In genomic region chr2:674319-674985, GRCh38 we compare ENCODE assay signal across 12 cellular contexts. TPM values are rescaled to one million over a fixed set of nuclear protein-coding genes. Genes with fewer than 3 reads are reported as not detected.
DNase-seq lines count a peak whose midpoint lies in the region; ATAC-seq and TF ChIP-seq lines count a peak whose summit lies in the region.
"Had no signal": no experiment of that assay in that cellular context is flagged by ENCODE, and none has a peak within 500 bp of the region (broad histone marks: within the 10 kb centered on the region; RNA-seq: fewer than 3 reads in every experiment).

No MANE protein-coding gene starts in this region.

- peaks cover 42% of the 10 kb centered on the region for H3K4me1 Mint-ChIP-seq in activated T-helper 1 cell treated with anti-CD3 and anti-CD28 coated beads, Interleukin-12 subunit alpha, Interleukin-12 subunit beta, Interleukin-2, Interleukin-4 antibody, amounts not matched to agents 30 ng/mL and 10 ng/mL and 1 ng/mL, durations not matched to agents 14 hours and 24 hours and 36 hours (ENCODE audit: low read depth)
- peaks cover 14% of the 10 kb centered on the region for H3K4me1 Mint-ChIP-seq in progenitor cell of endocrine pancreas (ENCODE audit: low read depth)
- H3K4me1 Mint-ChIP-seq in effector memory CD8-positive, alpha-beta T cell (ENCODE audit: low read depth in 2 of 2): peaks cover 33 to 39% of the 10 kb centered on the region in 2 donors

- H3K4me1 ChIP-seq in BLaER1 treated with 17β-estradiol and CSF1 and Interleukin-3, amounts not matched to agents 10 nM and 100 nM: peaks cover 67 to 78% (median 76%) of the 10 kb centered on the region in 10 experiments

- H3K9me3 Mint-ChIP-seq in activated T-helper 1 cell treated with anti-CD3 and anti-CD28 coated beads, Interleukin-12 subunit alpha, Interleukin-12 subunit beta, Interleukin-2, Interleukin-4 antibody, amounts not matched to agents 30 ng/mL and 10 ng/mL and 1 ng/mL, durations not matched to agents 14 hours and 24 hours and 36 hours: no peaks in the 10 kb centered on the region
- H3K9me3 Mint-ChIP-seq in progenitor cell of endocrine pancreas (ENCODE audit: low read depth): no peaks in the 10 kb centered on the region
- H3K9me3 Mint-ChIP-seq in effector memory CD8-positive, alpha-beta T cell: no peaks in the 10 kb centered on the region

- peak overlapping the region; percentile 23 to 100 (median 78); a peak in 20 of 22 replicates for H3K9ac ChIP-seq in BLaER1 treated with 17β-estradiol and CSF1 and Interleukin-3, amounts not matched to agents 10 nM and 100 nM

- peaks cover 13% of the 10 kb centered on the region for H3K36me3 Mint-ChIP-seq in activated T-helper 1 cell treated with anti-CD3 and anti-CD28 coated beads, Interleukin-12 subunit alpha, Interleukin-12 subunit beta, Interleukin-2, Interleukin-4 antibody, amounts not matched to agents 30 ng/mL and 10 ng/mL and 1 ng/mL, durations not matched to agents 14 hours and 24 hours and 36 hours (ENCODE audit: low read depth)
- peaks cover 9% of the 10 kb centered on the region for H3K36me3 Mint-ChIP-seq in progenitor cell of endocrine pancreas (ENCODE audit: insufficient read depth)
- H3K36me3 Mint-ChIP-seq in effector memory CD8-positive, alpha-beta T cell (ENCODE audit: insufficient read depth): peaks cover 45% of the 10 kb centered on the region

- peak overlapping the region; percentile 8 for H3K4me3 Mint-ChIP-seq in activated T-helper 1 cell treated with anti-CD3 and anti-CD28 coated beads, Interleukin-12 subunit alpha, Interleukin-12 subunit beta, Interleukin-2, Interleukin-4 antibody, amounts not matched to agents 30 ng/mL and 10 ng/mL and 1 ng/mL, durations not matched to agents 14 hours and 24 hours and 36 hours
- no peak overlapping the region for H3K4me3 Mint-ChIP-seq in progenitor cell of endocrine pancreas (ENCODE audit: low read depth)
- H3K4me3 Mint-ChIP-seq in effector memory CD8-positive, alpha-beta T cell: peak overlapping the region in 1 of 2 donors; percentile 93

- H3K4me2 ChIP-seq in BLaER1 treated with 17β-estradiol and CSF1 and Interleukin-3, amounts not matched to agents 10 nM and 100 nM: peak overlapping the region; percentile 92 to 100 (median 94)

- DNase-seq in GM12864 (ENCODE audit: low read depth) (no peak), iris pigment epithelial cell (ENCODE audit: low read depth) (peak; percentile 27), DMS79 (lab: John Stamatoyannopoulos, UW) (no peak), progenitor cell of endocrine pancreas (ENCODE audit: low spot score, unreplicated experiment) (no peak), cerebellar cortex (ENCODE audit: low spot score) (no peak)
- no peak for DNase-seq in activated T-helper 1 cell treated with anti-CD3 and anti-CD28 coated beads, Interleukin-12 subunit alpha, Interleukin-12 subunit beta, Interleukin-2, Interleukin-4 antibody, amounts not matched to agents 30 ng/mL and 10 ng/mL and 1 ng/mL, durations not matched to agents 14 hours and 24 hours and 36 hours (ENCODE audit: low spot score)
- no peak for DNase-seq in effector memory CD8-positive, alpha-beta T cell
- DNase-seq: kidney, MG63, NCI-H2227 treated with DMSO at 0.1 percent for 48 hours had no signal

- peak overlapping the region in 8 of 10 experiments; percentile 60 to 74 (median 66); a peak in 15 of 20 replicates for H3K4me3 ChIP-seq in BLaER1 treated with 17β-estradiol and CSF1 and Interleukin-3, amounts not matched to agents 10 nM and 100 nM
- H3K4me3 ChIP-seq in GM12864 (ENCODE audit: low read depth, low read length): peak overlapping the region; percentile 82
- H3K4me3 ChIP-seq: MG63, thoracic aorta had no signal

- H3K27ac Mint-ChIP-seq in activated T-helper 1 cell treated with anti-CD3 and anti-CD28 coated beads, Interleukin-12 subunit alpha, Interleukin-12 subunit beta, Interleukin-2, Interleukin-4 antibody, amounts not matched to agents 30 ng/mL and 10 ng/mL and 1 ng/mL, durations not matched to agents 14 hours and 24 hours and 36 hours: no peak overlapping the region
- no peak overlapping the region for H3K27ac Mint-ChIP-seq in progenitor cell of endocrine pancreas
- peak overlapping the region in 1 of 2 donors; percentile 62 for H3K27ac Mint-ChIP-seq in effector memory CD8-positive, alpha-beta T cell

- H3K36me3 ChIP-seq in BLaER1 treated with 17β-estradiol and CSF1 and Interleukin-3, amounts not matched to agents 10 nM and 100 nM: peaks cover 19 to 28% (median 23%) of the 10 kb centered on the region in 11 experiments; a peak in 21 of 22 replicates

- TF ChIP-seq CTCF in GM12864 (IDR thresholded peaks at IDR 0.05; ENCODE audit: low read depth, low read length, missing control alignments): no peak
- no peak for TF ChIP-seq CTCF in progenitor cell of endocrine pancreas (IDR thresholded peaks at IDR 0.05; ENCODE audit: unreplicated experiment)

- intact Hi-C loops in activated T-helper 1 cell treated with anti-CD3 and anti-CD28 coated beads, Interleukin-12 subunit alpha, Interleukin-12 subunit beta, Interleukin-2, Interleukin-4 antibody, amounts not matched to agents 30 ng/mL and 10 ng/mL and 1 ng/mL, durations not matched to agents 14 hours and 24 hours and 36 hours (cut with micrococcal nuclease): no loop called here

- ATAC-seq in effector memory CD8-positive, alpha-beta T cell (replicated peaks): no peak

- peaks cover 0 to 42% (median 13%) of the 10 kb centered on the region in 11 experiments; a peak in 13 of 22 replicates for H4K20me1 ChIP-seq in BLaER1 treated with 17β-estradiol and CSF1 and Interleukin-3, amounts not matched to agents 10 nM and 100 nM

- peaks cover 0 to 7% (median 0%) of the 10 kb centered on the region in 11 experiments; a peak in 2 of 22 replicates for H3K9me3 ChIP-seq in BLaER1 treated with 17β-estradiol and CSF1 and Interleukin-3, amounts not matched to agents 10 nM and 100 nM (replicated peaks in 1 of 11)
- H3K9me3 ChIP-seq: thoracic aorta had no signal

- no peaks in the 10 kb centered on the region for H3K27me3 Mint-ChIP-seq in activated T-helper 1 cell treated with anti-CD3 and anti-CD28 coated beads, Interleukin-12 subunit alpha, Interleukin-12 subunit beta, Interleukin-2, Interleukin-4 antibody, amounts not matched to agents 30 ng/mL and 10 ng/mL and 1 ng/mL, durations not matched to agents 14 hours and 24 hours and 36 hours (ENCODE audit: insufficient read depth)
- H3K27me3 Mint-ChIP-seq in progenitor cell of endocrine pancreas: no peaks in the 10 kb centered on the region
- no peaks in the 10 kb centered on the region for H3K27me3 Mint-ChIP-seq in effector memory CD8-positive, alpha-beta T cell

- no peaks in the 10 kb centered on the region for H3K27me3 ChIP-seq in BLaER1 treated with 17β-estradiol and CSF1 and Interleukin-3, amounts not matched to agents 10 nM and 100 nM
- H3K27me3 ChIP-seq: MG63 had no signal

- peak overlapping the region in 10 of 11 experiments; percentile 14 to 99 (median 91); a peak in 19 of 22 replicates for H3K27ac ChIP-seq in BLaER1 treated with 17β-estradiol and CSF1 and Interleukin-3, amounts not matched to agents 10 nM and 100 nM
- H3K27ac ChIP-seq: thoracic aorta had no signal

RNA-seq across cellular contexts. Expression of gene TMEM18, which starts 2.8 kb away (rescaled TPM):
- total RNA-seq in activated T-helper 1 cell treated with anti-CD3 and anti-CD28 coated beads, Interleukin-12 subunit alpha, Interleukin-12 subunit beta, Interleukin-2, Interleukin-4 antibody, amounts not matched to agents 30 ng/mL and 10 ng/mL and 1 ng/mL, durations not matched to agents 14 hours and 24 hours and 36 hours: 23.3 and 24.9 TPM in 2 replicates
- total RNA-seq in progenitor cell of endocrine pancreas: 19.3 and 24.8 TPM in 2 replicates
